Comparison of ENCODE assay signal across 15 cellular contexts in the genomic region with DNA sequence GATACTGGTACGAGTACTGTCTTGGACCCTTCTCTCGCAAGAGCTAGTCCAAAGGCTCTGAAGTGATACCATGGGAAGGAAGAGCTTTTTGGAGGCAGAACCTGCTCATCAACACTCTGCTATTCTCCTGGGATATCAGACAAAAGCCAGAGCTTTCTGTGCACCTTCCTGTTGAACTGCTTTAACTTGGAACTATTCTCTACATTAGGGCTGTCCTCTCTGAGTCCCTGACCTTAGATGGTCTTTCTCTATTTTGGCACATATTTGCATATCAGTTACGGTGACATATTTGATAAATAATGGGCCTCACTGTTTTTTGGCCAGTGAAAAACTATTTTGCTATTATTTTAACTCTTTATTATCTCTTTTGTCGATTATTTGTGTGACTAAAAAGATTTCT.
"Had no signal": no experiment of that assay in that cellular context is flagged by ENCODE, and none has a peak within 500 bp of the region (broad histone marks: within the 10 kb centered on the region; RNA-seq: fewer than 3 reads in every experiment).

No MANE protein-coding gene starts in this region.

- DNase-seq: cortex of kidney; effector memory CD4-positive, alpha-beta T cell; heart right ventricle; immature natural killer cell; left ventricle myocardium superior; mesendoderm; naive thymus-derived CD8-positive, alpha-beta T cell; psoas muscle; retina; stimulated activated CD4-positive, alpha-beta T cell treated with anti-CD3 and anti-CD28 coated beads, Interleukin-2, amount 100 ng/mL, for 24 hours; stimulated activated CD4-positive, alpha-beta T cell treated with anti-CD3 and anti-CD28 coated beads, Interleukin-4, amount 100 ng/mL, for 4 hours; stimulated activated naive CD4-positive, alpha-beta T cell; stomach had no signal

- H3K4me1 Mint-ChIP-seq: immature natural killer cell had no signal

- ATAC-seq: esophagus mucosa; left ventricle myocardium superior; naive thymus-derived CD8-positive, alpha-beta T cell; sciatic nerve had no signal

- H3K9me3 Mint-ChIP-seq: immature natural killer cell; naive thymus-derived CD8-positive, alpha-beta T cell had no signal

- H3K27ac Mint-ChIP-seq: immature natural killer cell; naive thymus-derived CD8-positive, alpha-beta T cell had no signal

- H3K4me3 Mint-ChIP-seq: immature natural killer cell; naive thymus-derived CD8-positive, alpha-beta T cell had no signal

- H3K27me3 Mint-ChIP-seq: naive thymus-derived CD8-positive, alpha-beta T cell had no signal

- H3K36me3 Mint-ChIP-seq: immature natural killer cell; naive thymus-derived CD8-positive, alpha-beta T cell had no signal
